ENCODE assay signal across 9 cellular contexts in genomic region chr16:84650062-84650991, GRCh38. TPM values are rescaled to one million over a fixed set of nuclear protein-coding genes. Genes with fewer than 3 reads are reported as not detected.
A peak's percentile ranks its signal among the peaks of the same experiment; 100 is the strongest.
DNase-seq lines count a peak whose midpoint lies in the region; ATAC-seq and TF ChIP-seq lines count a peak whose summit lies in the region.
"Had no signal": no experiment of that assay in that cellular context is flagged by ENCODE, and none has a peak within 500 bp of the region (broad histone marks: within the 10 kb centered on the region; RNA-seq: fewer than 3 reads in every experiment).

No MANE protein-coding gene starts in this region.

- no peaks in the 10 kb centered on the region for H3K36me3 ChIP-seq in GM23338 (ENCODE audit: insufficient read depth)
- peaks cover 0 to 2% of the 10 kb centered on the region in 2 donors for H3K36me3 ChIP-seq in body of pancreas (replicated peaks in 1 of 2; ENCODE audit: insufficient read depth in 1 of 2, low read depth in 2 of 2)
- peaks cover 5% of the 10 kb centered on the region in 2 donors for H3K36me3 ChIP-seq in thyroid gland

- intact Hi-C loops in body of pancreas (cut with DNase I) (no loop called here), thyroid gland (cut with DNase I) (no loop called here)

- peak overlapping the region; percentile 5; the same call in 1 of the 2 replicates for H3K4me3 ChIP-seq in AG04450 (ENCODE audit: low read depth, low read length)
- no peak overlapping the region for H3K4me3 ChIP-seq in GM23338
- no peak overlapping the region for H3K4me3 ChIP-seq in body of pancreas
- no peak overlapping the region for H3K4me3 ChIP-seq in thyroid gland (replicated peaks in 1 of 3)

- CTCF ChIA-PET in AG04450 (lab: Charles Lee), result interaction anchor here (0.6 to 1.3 kb wide), 2 partner anchors 22 to 76 kb away, joined by 3 to 5 read pairs; no protein-coding TSS in a partner anchor

- H2AFZ ChIP-seq in GM23338, result no peak overlapping the region

- peaks cover 14% of the 10 kb centered on the region for H3K36me3 Mint-ChIP-seq in GM23338 (ENCODE audit: low read depth)

- TF ChIP-seq CTCF in AG04450 (IDR thresholded peaks at IDR 0.05; ENCODE audit: low read depth, low read length), result no peak
- no peak for TF ChIP-seq CTCF in GM23338 (conservative IDR thresholded peaks at IDR 0.05; ENCODE audit: low read depth in 2 of 2)
- no peak for TF ChIP-seq CTCF in body of pancreas (IDR thresholded peaks at IDR 0.05)
- no peak for TF ChIP-seq CTCF in thyroid gland (IDR thresholded peaks at IDR 0.05)

- H4K20me1 ChIP-seq in GM23338 (replicated peaks; ENCODE audit: insufficient read depth), result no peaks in the 10 kb centered on the region; the same call in 1 of the 2 replicates

- no peaks in the 10 kb centered on the region for H3K9me2 ChIP-seq in GM23338 (ENCODE audit: insufficient read depth)

- H3K4me2 ChIP-seq in GM23338, result no peak overlapping the region

- peak overlapping the region; percentile 32; the same call in 2 of the 3 replicates for H3K4me3 Mint-ChIP-seq in GM23338

- peak overlapping the region; percentile 22 for H3K27ac ChIP-seq in AG04450 (ENCODE audit: low read depth, low read length)
- no peak overlapping the region for H3K27ac ChIP-seq in GM23338 (ENCODE audit: low read depth)
- H3K27ac ChIP-seq in body of pancreas, result peak overlapping the region in 3 of 4 donors; percentile 20 to 82 (median 26)
- peak overlapping the region in 1 of 3 donors; percentile 83 for H3K27ac ChIP-seq in thyroid gland

- peaks cover 8% of the 10 kb centered on the region for H3F3A ChIP-seq in GM23338 (replicated peaks; ENCODE audit: low read depth)

- ATAC-seq in GM23338 (no peak), body of pancreas (peak; percentile 27), HG02763 (IDR thresholded peaks at IDR 0.05; ENCODE audit: unreplicated experiment) (no peak)

- peaks cover 8% of the 10 kb centered on the region for H3K27me3 Mint-ChIP-seq in GM23338 (ENCODE audit: insufficient read depth, low read depth, poor library complexity)

- no peaks in the 10 kb centered on the region for H3K9me3 Mint-ChIP-seq in GM23338

- H3K27ac Mint-ChIP-seq in GM23338, result no peak overlapping the region

- DNase-seq in AG04450 (ENCODE audit: low read depth, low spot score) (peak; percentile 23), GM23338 (ENCODE audit: low spot score) (no peak), body of pancreas (no peak), kidney glomerular epithelial cell (lab: John Stamatoyannopoulos, UW) (peak; percentile 94), thyroid gland (no peak), cerebellar nuclear complex (lab: John Stamatoyannopoulos, UW) (no peak), NCI-H226 (no peak)
- DNase-seq: GF-D8 had no signal

- TF ChIP-seq POLR2A in body of pancreas (IDR thresholded peaks at IDR 0.05), result no peak
- no peak for TF ChIP-seq POLR2A in thyroid gland (IDR thresholded peaks at IDR 0.05)

- no peaks in the 10 kb centered on the region for H3K27me3 ChIP-seq in AG04450 (ENCODE audit: control insufficient read depth, insufficient read depth, low read length)
- peaks cover 16% of the 10 kb centered on the region for H3K27me3 ChIP-seq in GM23338 (ENCODE audit: insufficient read depth)
- no peaks in the 10 kb centered on the region for H3K27me3 ChIP-seq in body of pancreas
- H3K27me3 ChIP-seq in thyroid gland, result no peaks in the 10 kb centered on the region

- POLR2A ChIA-PET in AG04450 (lab: Yijun Ruan, JAX), result interaction anchor here (0.6 kb wide), 1 partner anchor 21 kb away, joined by 3 read pairs; no protein-coding TSS in a partner anchor

- no peaks in the 10 kb centered on the region for H3K79me2 ChIP-seq in GM23338 (replicated peaks; ENCODE audit: insufficient read depth)

- peaks cover 8% of the 10 kb centered on the region; the same call in 2 of the 3 replicates for H3K4me1 Mint-ChIP-seq in GM23338

- no peaks in the 10 kb centered on the region; the same call in 1 of the 2 replicates for H3K9me3 ChIP-seq in AG04450 (ENCODE audit: control insufficient read depth, insufficient read depth, low read length)
- no peaks in the 10 kb centered on the region for H3K9me3 ChIP-seq in body of pancreas
- no peaks in the 10 kb centered on the region for H3K9me3 ChIP-seq in thyroid gland

- H3K4me1 ChIP-seq in GM23338 (ENCODE audit: insufficient read depth) (no peaks in the 10 kb centered on the region; the same call in 1 of the 2 replicates), body of pancreas (peaks cover 20% of the 10 kb centered on the region), thyroid gland (peaks cover 12 to 15% of the 10 kb centered on the region in 2 donors)

- 42 to 55% methylated on average over 16 to 20 of the region's 20 CpGs for WGBS in body of pancreas, 2 donors
- 89 to 92% methylated on average over 20 of the region's 20 CpGs for WGBS in thyroid gland, 2 donors

TF ChIP-seq in GM23338, 12 proteins besides CTCF, POLR2A, EP300 and RAD21 (continues in another document):
- TF ChIP-seq REST (IDR thresholded peaks at IDR 0.05; ENCODE audit: unreplicated experiment) (no peak), STAT1 (IDR thresholded peaks at IDR 0.05; ENCODE audit: unreplicated experiment) (no peak), CREB1 (CRISPR knock-in tag; IDR thresholded peaks at IDR 0.05; ENCODE audit: low read depth) (no peak), ZNF114 (CRISPR knock-in tag; IDR thresholded peaks at IDR 0.05) (no peak), POLR2AphosphoS5 (IDR thresholded peaks at IDR 0.05; ENCODE audit: low read depth) (no peak)

RNA-seq across cellular contexts. Expression of gene KLHL36, which starts 2.0 kb away (rescaled TPM):
- polyA plus RNA-seq in AG04450 (2011; rRNA removed) (32.6 and 38.3 TPM in 2 replicates), GM23338 (2016; fragmentation: Nextera tagmentation; extraction: Ambion mirVana) (13.4 and 15.5 TPM in 2 replicates)
- 53.1 and 66.7 TPM in 2 replicates for polyA minus RNA-seq in AG04450 (2011; rRNA and poly(A)+ RNA removed)
- total RNA-seq in GM23338 (2014; rRNA removed; shearing (Covaris generic)), result 54.6 and 70.4 TPM in 2 replicates
- total RNA-seq in body of pancreas (10 to 100 TPM; 39.7 to 50.8 TPM), thyroid gland (100 to 1,000 TPM in 1 of 4 donors, 10 to 100 TPM in 3; 61.7 to 107 (median 78.0) TPM)

RNA-seq across cellular contexts. Expression of gene COTL1, which starts 32.4 kb away (rescaled TPM):
- 153 and 197 TPM in 2 replicates for polyA plus RNA-seq in AG04450 (2011; rRNA removed)
- 83.5 and 92.2 TPM in 2 replicates for polyA minus RNA-seq in AG04450 (2011; rRNA and poly(A)+ RNA removed)
- 111 and 117 TPM in 2 replicates for total RNA-seq in GM23338 (2014; rRNA removed; shearing (Covaris generic))
- 165 and 166 TPM in 2 replicates for polyA plus RNA-seq in GM23338 (2016; fragmentation: Nextera tagmentation; extraction: Ambion mirVana)
- total RNA-seq in body of pancreas, result 10 to 100 TPM; 19.7 to 20.4 TPM
- total RNA-seq in thyroid gland, result 10 to 100 TPM; 26.0 to 39.7 (median 31.4) TPM

RNA-seq across cellular contexts. Expression of gene USP10, which starts 49.5 kb away (rescaled TPM):
- 54.9 and 79.3 TPM in 2 replicates for polyA plus RNA-seq in AG04450 (2011; rRNA removed)
- 160 and 212 TPM in 2 replicates for polyA minus RNA-seq in AG04450 (2011; rRNA and poly(A)+ RNA removed)
- 144 and 158 TPM in 2 replicates for total RNA-seq in GM23338 (2014; rRNA removed; shearing (Covaris generic))
- polyA plus RNA-seq in GM23338 (2016; fragmentation: Nextera tagmentation; extraction: Ambion mirVana), result 186 and 194 TPM in 2 replicates
- total RNA-seq in body of pancreas, result 10 to 100 TPM; 24.6 to 32.3 TPM
- 10 to 100 TPM; 63.0 to 98.4 (median 70.9) TPM for total RNA-seq in thyroid gland

Comparison
In these comparisons a context has a peak if more than half of its experiments do, and no peak if none do; other contexts are left out.
1. DNase-seq: peak in AG04450 (single experiment) and kidney glomerular epithelial cell (single experiment); none in GM23338 (single experiment), body of pancreas (0 of 4), thyroid gland (0 of 2), cerebellar nuclear complex (0 of 2) and NCI-H226 (single experiment).